In genomic region chr2:121828281-121828731, GRCh38 we compare ENCODE assay signal across 20 cellular contexts.
DNase-seq lines count a peak whose midpoint lies in the region; ATAC-seq, FAIRE-seq and TF ChIP-seq lines count a peak whose summit lies in the region.
"Had no signal": no experiment of that assay in that cellular context is flagged by ENCODE, and none has a peak within 500 bp of the region (broad histone marks: within the 10 kb centered on the region; RNA-seq: fewer than 3 reads in every experiment).

No MANE protein-coding gene starts in this region.

- DNase-seq in DMS53 treated with DMSO at 0.1 percent for 48 hours (lab: John Stamatoyannopoulos, UW; ENCODE audit: unreplicated experiment) (peak; percentile 58), NCI-H2196 (lab: John Stamatoyannopoulos, UW; ENCODE audit: unreplicated experiment) (peak; percentile 65), astrocyte of the spinal cord (ENCODE audit: low read depth, low spot score) (peak; percentile 1), left lung (no peak), mucosa of descending colon (no peak), small intestine (no peak), NCI-H1694 treated with DMSO at 0.1 percent for 48 hours (lab: John Stamatoyannopoulos, UW) (no peak)
- DNase-seq: activated CD4-positive, CD25-positive, alpha-beta regulatory T cell treated with anti-CD3 and anti-CD28 coated beads, Interleukin-2, amount 50 U/mL, for 72 hours; activated CD8-positive, alpha-beta memory T cell treated with anti-CD3 and anti-CD28 coated beads, Interleukin-2, amount 10 ng/mL, durations not matched to agents 7 days and 5 days; activated effector memory CD4-positive, alpha-beta T cell treated with Interleukin-2 at 50 U/mL for 16 hours; HCEC 1CT; mesendoderm; NCI-H187 treated with DMSO at 0.1 percent for 48 hours; stimulated activated CD4-positive, alpha-beta T cell treated with anti-CD3 and anti-CD28 coated beads, Interleukin-4, amount 100 ng/mL, for 1 hour; stimulated activated CD8-positive, alpha-beta memory T cell treated with anti-CD3 and anti-CD28 coated beads, Interleukin-4, amount 100 ng/mL, for 48 hours had no signal

- H3K4me3 ChIP-seq in astrocyte of the spinal cord (ENCODE audit: low read depth, low read length) (no peak overlapping the region), left lung (no peak overlapping the region), mucosa of descending colon (no peak overlapping the region), small intestine (ENCODE audit: low read depth in 1 of 2, low read length in 2 of 2) (no peak overlapping the region)
- H3K4me3 ChIP-seq: gastroesophageal sphincter, suprapubic skin had no signal

- in situ Hi-C loops in astrocyte of the spinal cord (cut with HindIII; ENCODE audit: low sequenced_read_pairs), result no loop called here

- H3K36me3 ChIP-seq in left lung, result no peaks in the 10 kb centered on the region
- H3K36me3 ChIP-seq in mucosa of descending colon (ENCODE audit: low read depth), result no peaks in the 10 kb centered on the region
- no peaks in the 10 kb centered on the region for H3K36me3 ChIP-seq in small intestine (ENCODE audit: control insufficient read depth in 2 of 2, insufficient read depth in 2 of 2, low read length in 2 of 2)
- H3K36me3 ChIP-seq: gastroesophageal sphincter, suprapubic skin had no signal

- TF ChIP-seq CTCF in astrocyte of the spinal cord (IDR thresholded peaks at IDR 0.05; ENCODE audit: low read depth, low read length), result no peak
- TF ChIP-seq CTCF in left lung (IDR thresholded peaks at IDR 0.05), result no peak
- TF ChIP-seq CTCF in mucosa of descending colon (IDR thresholded peaks at IDR 0.05), result no peak

- no peaks in the 10 kb centered on the region for H3K4me1 ChIP-seq in left lung
- H3K4me1 ChIP-seq in mucosa of descending colon (ENCODE audit: low read depth), result peaks cover 2% of the 10 kb centered on the region
- no peaks in the 10 kb centered on the region for H3K4me1 ChIP-seq in small intestine (ENCODE audit: control insufficient read depth in 2 of 2, insufficient read depth in 1 of 2, low read depth in 1 of 2, low read length in 1 of 2)
- H3K4me1 ChIP-seq: gastroesophageal sphincter had no signal

- H3K9me3 ChIP-seq in left lung (no peaks in the 10 kb centered on the region), mucosa of descending colon (no peaks in the 10 kb centered on the region), small intestine (ENCODE audit: control insufficient read depth, low read depth) (no peaks in the 10 kb centered on the region)
- H3K9me3 ChIP-seq: gastroesophageal sphincter, suprapubic skin had no signal

- peak; percentile 21 for ATAC-seq in left lung
- ATAC-seq in mucosa of descending colon, result no peak
- no peak for ATAC-seq in HG03442 (IDR thresholded peaks at IDR 0.05; ENCODE audit: unreplicated experiment)
- ATAC-seq: activated CD8-positive, alpha-beta memory T cell treated with anti-CD3 and anti-CD28 coated beads, Interleukin-2, amount 10 ng/mL, durations not matched to agents 7 days and 5 days; gastroesophageal sphincter had no signal

- H3K27ac ChIP-seq in left lung (no peak overlapping the region), small intestine (ENCODE audit: low read depth in 1 of 2, low read length in 1 of 2) (no peak overlapping the region)
- H3K27ac ChIP-seq: gastroesophageal sphincter, suprapubic skin had no signal

- 37 to 57% (median 48%) methylated on average over 13 of the region's 13 CpGs for WGBS in small intestine, 3 donors

- H3K27me3 ChIP-seq in left lung, result no peaks in the 10 kb centered on the region
- no peaks in the 10 kb centered on the region for H3K27me3 ChIP-seq in small intestine (ENCODE audit: control insufficient read depth in 2 of 2, insufficient read depth in 2 of 2, low read length in 2 of 2)
- H3K27me3 ChIP-seq: gastroesophageal sphincter, suprapubic skin had no signal

- intact Hi-C loops in left lung (cut with DNase I), result no loop called here
- intact Hi-C loops in mucosa of descending colon (cut with DNase I, micrococcal nuclease), result no loop called here

- no peak for FAIRE-seq in small intestine (lab: Jason Lieb, UNC)
- FAIRE-seq: endometrium, HTR-8/SVneo had no signal

Comparison
In these comparisons a context has a peak if more than half of its experiments do, and no peak if none do; other contexts are left out.
1. DNase-seq: peak in DMS53 treated with DMSO at 0.1 percent for 48 hours (single experiment), NCI-H2196 (single experiment) and astrocyte of the spinal cord (single experiment); none in left lung (0 of 2), mucosa of descending colon (0 of 3), small intestine (single experiment) and NCI-H1694 treated with DMSO at 0.1 percent for 48 hours (single experiment).